In the genomic region with DNA sequence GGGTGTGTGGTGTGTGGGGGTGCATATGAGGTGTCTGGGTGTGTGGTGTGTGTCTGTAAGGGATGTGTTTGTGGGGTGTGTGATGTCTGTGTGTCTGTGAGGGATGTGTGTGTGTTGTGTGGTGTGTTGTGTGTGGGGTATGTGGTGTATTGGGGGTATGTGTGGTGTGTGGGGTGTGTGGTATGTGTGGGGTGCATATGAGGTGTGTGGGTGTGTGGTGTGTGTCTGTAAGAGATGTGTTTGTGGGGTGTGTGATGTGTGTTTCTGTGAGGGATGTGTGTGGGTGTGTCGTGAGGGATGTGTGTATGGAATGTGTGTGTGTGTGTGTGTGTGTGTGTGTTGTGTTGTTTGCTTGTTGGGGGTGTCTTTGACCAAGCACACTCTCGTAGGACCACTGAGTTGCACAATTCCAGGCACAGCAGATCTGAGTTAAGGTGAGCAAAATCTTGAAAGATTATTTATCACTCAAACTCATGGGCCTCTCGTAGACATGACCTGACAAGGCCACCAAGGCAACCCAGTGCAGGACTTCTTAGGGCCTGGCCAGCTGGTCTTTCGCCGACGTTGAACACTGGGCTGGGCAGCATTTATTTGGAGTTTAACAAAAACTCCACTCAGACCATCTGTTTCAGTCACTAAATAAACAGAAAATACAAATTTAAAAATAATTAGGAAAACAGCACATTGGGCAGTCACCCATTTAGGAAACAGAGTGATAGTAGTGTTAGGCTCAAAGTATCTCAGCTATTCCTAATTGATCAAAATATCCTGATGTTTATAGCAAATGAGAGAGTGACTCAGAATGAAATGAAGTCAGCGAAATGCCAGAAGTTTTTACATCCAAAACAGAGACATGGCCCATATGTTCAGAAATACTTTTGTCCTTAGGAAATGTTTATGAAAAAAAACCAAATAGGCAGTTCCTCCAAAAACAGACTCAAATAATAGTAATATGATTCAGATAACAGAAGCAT, we compare ENCODE assay signal across 2 cellular contexts.
TF ChIP-seq lines count a peak whose summit lies in the region.

No MANE protein-coding gene starts in this region.

TF ChIP-seq in HepG2, 621 proteins besides CTCF, POLR2A, EP300 and RAD21:
- no peak for TF ChIP-seq TMF1 (CRISPR knock-in tag; IDR thresholded peaks at IDR 0.05; ENCODE audit: low read depth)
- TF ChIP-seq, protein P1, sequence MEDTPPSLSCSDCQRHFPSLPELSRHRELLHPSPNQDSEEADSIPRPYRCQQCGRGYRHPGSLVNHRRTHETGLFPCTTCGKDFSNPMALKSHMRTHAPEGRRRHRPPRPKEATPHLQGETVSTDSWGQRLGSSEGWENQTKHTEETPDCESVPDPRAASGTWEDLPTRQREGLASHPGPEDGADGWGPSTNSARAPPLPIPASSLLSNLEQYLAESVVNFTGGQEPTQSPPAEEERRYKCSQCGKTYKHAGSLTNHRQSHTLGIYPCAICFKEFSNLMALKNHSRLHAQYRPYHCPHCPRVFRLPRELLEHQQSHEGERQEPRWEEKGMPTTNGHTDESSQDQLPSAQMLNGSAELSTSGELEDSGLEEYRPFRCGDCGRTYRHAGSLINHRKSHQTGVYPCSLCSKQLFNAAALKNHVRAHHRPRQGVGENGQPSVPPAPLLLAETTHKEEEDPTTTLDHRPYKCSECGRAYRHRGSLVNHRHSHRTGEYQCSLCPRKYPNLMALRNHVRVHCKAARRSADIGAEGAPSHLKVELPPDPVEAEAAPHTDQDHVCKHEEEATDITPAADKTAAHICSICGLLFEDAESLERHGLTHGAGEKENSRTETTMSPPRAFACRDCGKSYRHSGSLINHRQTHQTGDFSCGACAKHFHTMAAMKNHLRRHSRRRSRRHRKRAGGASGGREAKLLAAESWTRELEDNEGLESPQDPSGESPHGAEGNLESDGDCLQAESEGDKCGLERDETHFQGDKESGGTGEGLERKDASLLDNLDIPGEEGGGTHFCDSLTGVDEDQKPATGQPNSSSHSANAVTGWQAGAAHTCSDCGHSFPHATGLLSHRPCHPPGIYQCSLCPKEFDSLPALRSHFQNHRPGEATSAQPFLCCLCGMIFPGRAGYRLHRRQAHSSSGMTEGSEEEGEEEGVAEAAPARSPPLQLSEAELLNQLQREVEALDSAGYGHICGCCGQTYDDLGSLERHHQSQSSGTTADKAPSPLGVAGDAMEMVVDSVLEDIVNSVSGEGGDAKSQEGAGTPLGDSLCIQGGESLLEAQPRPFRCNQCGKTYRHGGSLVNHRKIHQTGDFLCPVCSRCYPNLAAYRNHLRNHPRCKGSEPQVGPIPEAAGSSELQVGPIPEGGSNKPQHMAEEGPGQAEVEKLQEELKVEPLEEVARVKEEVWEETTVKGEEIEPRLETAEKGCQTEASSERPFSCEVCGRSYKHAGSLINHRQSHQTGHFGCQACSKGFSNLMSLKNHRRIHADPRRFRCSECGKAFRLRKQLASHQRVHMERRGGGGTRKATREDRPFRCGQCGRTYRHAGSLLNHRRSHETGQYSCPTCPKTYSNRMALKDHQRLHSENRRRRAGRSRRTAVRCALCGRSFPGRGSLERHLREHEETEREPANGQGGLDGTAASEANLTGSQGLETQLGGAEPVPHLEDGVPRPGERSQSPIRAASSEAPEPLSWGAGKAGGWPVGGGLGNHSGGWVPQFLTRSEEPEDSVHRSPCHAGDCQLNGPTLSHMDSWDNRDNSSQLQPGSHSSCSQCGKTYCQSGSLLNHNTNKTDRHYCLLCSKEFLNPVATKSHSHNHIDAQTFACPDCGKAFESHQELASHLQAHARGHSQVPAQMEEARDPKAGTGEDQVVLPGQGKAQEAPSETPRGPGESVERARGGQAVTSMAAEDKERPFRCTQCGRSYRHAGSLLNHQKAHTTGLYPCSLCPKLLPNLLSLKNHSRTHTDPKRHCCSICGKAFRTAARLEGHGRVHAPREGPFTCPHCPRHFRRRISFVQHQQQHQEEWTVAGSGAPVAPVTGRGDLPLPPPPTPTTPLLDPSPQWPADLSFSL (CRISPR knock-in tag; IDR thresholded peaks at IDR 0.05), result peak; percentile 58; the same call in 1 of the 2 replicates

TF ChIP-seq in H1, 55 proteins besides CTCF, POLR2A, EP300 and RAD21:
- TF ChIP-seq GTF2F1 (IDR thresholded peaks at IDR 0.05; ENCODE audit: borderline replicate concordance, low read depth, low read length), result no peak
- TF ChIP-seq, protein P2, sequence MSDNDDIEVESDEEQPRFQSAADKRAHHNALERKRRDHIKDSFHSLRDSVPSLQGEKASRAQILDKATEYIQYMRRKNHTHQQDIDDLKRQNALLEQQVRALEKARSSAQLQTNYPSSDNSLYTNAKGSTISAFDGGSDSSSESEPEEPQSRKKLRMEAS (IDR thresholded peaks at IDR 0.05), result no peak
